1 cellular context compared by ENCODE assay signal in genomic region chr5:65769539-65769938, GRCh38.
TF ChIP-seq lines count a peak whose summit lies in the region.

No MANE protein-coding gene starts in this region.

TF ChIP-seq in IMR-90, 13 proteins besides CTCF, POLR2A, EP300 and RAD21 (continued from another document):
- TF ChIP-seq, protein P1, sequence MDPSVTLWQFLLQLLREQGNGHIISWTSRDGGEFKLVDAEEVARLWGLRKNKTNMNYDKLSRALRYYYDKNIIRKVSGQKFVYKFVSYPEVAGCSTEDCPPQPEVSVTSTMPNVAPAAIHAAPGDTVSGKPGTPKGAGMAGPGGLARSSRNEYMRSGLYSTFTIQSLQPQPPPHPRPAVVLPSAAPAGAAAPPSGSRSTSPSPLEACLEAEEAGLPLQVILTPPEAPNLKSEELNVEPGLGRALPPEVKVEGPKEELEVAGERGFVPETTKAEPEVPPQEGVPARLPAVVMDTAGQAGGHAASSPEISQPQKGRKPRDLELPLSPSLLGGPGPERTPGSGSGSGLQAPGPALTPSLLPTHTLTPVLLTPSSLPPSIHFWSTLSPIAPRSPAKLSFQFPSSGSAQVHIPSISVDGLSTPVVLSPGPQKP (IDR thresholded peaks at IDR 0.05; ENCODE audit: borderline replicate concordance, low read depth, low read length): no peak
- TF ChIP-seq RFX5 (IDR thresholded peaks at IDR 0.05; ENCODE audit: low read depth, low read length): no peak
